Comparison of ENCODE assay signal across 7 cellular contexts in the genomic region with DNA sequence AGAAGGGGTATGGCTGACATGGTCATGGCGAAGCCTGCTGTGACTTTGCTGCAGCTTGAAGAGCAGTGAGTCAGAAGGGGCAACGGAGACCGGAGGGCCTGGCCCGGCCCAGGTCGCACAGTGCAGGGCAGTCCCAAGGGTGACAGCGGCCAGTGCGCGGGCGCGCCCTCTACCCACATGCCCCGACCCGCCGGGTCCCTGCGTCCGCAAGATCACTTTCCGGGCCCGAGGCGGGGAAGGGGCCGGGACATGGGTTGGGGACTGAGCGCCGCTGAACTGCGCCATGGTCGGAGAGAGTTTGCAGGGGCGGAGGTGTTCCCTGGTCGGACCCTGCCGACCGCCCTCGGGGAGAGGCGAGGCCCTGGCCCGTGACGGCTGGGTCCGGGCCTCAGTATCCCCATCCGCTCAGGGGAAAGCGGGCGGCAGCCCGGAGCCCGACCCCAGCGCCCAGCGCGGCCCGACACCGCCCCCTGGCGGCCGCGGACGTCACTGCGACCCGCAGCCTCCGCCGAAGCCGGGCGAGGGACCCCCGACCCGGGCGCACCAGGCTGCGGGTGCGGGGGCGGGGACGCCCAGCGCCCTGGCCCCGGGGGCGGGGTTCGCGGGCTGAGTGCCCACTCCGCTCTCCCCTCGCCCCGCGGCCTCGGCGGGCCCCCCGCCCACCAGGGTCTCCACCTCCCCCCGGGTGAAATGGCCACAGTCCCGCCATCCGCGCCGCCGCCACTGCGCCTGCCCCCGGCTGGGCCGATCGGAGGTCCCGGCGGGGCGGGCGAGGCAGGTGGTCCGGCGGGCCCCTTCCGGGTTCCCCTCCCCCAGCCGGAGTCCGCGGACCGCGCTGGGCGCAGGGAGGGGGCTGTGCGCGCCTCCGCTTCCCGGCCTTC. TPM values are rescaled to one million over a fixed set of nuclear protein-coding genes. Genes with fewer than 3 reads are reported as not detected.
A peak's percentile ranks its signal among the peaks of the same experiment; 100 is the strongest.
DNase-seq lines count a peak whose midpoint lies in the region; ATAC-seq, FAIRE-seq and TF ChIP-seq lines count a peak whose summit lies in the region.

No MANE protein-coding gene starts in this region.

- peak overlapping the region; percentile 85 for H2AFZ ChIP-seq in trophoblast cell (ENCODE audit: insufficient read depth, low read length, poor library complexity)

- peak overlapping the region; percentile 82 for H3K14ac ChIP-seq in trophoblast cell (ENCODE audit: low read length)

- peak overlapping the region; percentile 87 for H4K8ac ChIP-seq in trophoblast cell (ENCODE audit: low read depth, low read length)

- peak overlapping the region; percentile 82 for H4K12ac ChIP-seq in trophoblast cell (ENCODE audit: low read depth, low read length)

- peaks cover 10% of the 10 kb centered on the region for H3K79me1 ChIP-seq in trophoblast cell (ENCODE audit: low read length)

- peak overlapping the region; percentile 22 for H2BK5ac ChIP-seq in trophoblast cell (ENCODE audit: low read depth, low read length, poor library complexity)

- H2AK5ac ChIP-seq in trophoblast cell (ENCODE audit: low read length): no peak overlapping the region

- H3K9me3 ChIP-seq in trophoblast cell (ENCODE audit: insufficient read depth, low read depth, low read length): no peaks in the 10 kb centered on the region

- no peak overlapping the region for H3K23ac ChIP-seq in trophoblast cell (ENCODE audit: low read length)

- peak overlapping the region; percentile 32 for H3K4ac ChIP-seq in trophoblast cell (ENCODE audit: low read depth, low read length)

- H4K91ac ChIP-seq in trophoblast cell (ENCODE audit: low read depth, low read length): peak overlapping the region; percentile 92

- no peak overlapping the region for H2BK12ac ChIP-seq in trophoblast cell (ENCODE audit: low read length)

- peak overlapping the region; percentile 73 for H2BK120ac ChIP-seq in trophoblast cell (ENCODE audit: insufficient read depth, low read length, poor library complexity)

- WGBS in trophoblast cell (ENCODE audit: extremely low coverage, insufficient coverage, insufficient read length): no CpG with 5 or more reads among the region's 98 CpGs

- no peaks in the 10 kb centered on the region for H3K36me3 ChIP-seq in trophoblast cell (ENCODE audit: control insufficient read depth in 1 of 2, insufficient read depth in 2 of 2, low read length in 2 of 2)

- ATAC-seq in HG02885 (IDR thresholded peaks at IDR 0.05; ENCODE audit: poor library complexity, unreplicated experiment) (peak; percentile 81), HG02884 (IDR thresholded peaks at IDR 0.05; ENCODE audit: unreplicated experiment) (no peak)

- H3K9ac ChIP-seq in trophoblast cell (ENCODE audit: low read length): peak overlapping the region; percentile 75

- DNase-seq in GM12892 (ENCODE audit: insufficient read length): peak; percentile 89
- peak; percentile 72 for DNase-seq in RKO (ENCODE audit: low spot score)
- peak in 3 of 4 experiments; percentile 40 to 63 (median 59) for DNase-seq in activated naive CD4-positive, alpha-beta T cell (lab: John Stamatoyannopoulos, UW)
- DNase-seq in head of caudate nucleus: peak in 39 of 42 donors; percentile 19 to 86 (median 70)
- DNase-seq in trophoblast cell: peak; percentile 82

- peaks cover 0 to 5% of the 10 kb centered on the region in 2 experiments for H3K4me1 ChIP-seq in trophoblast cell (ENCODE audit: control insufficient read depth in 1 of 2, insufficient read depth in 2 of 2, low read length in 2 of 2)

- FAIRE-seq in GM12892 (lab: Jason Lieb, UNC): peak; percentile 84

- intact Hi-C loops in head of caudate nucleus (cut with DNase I): loop anchor here (1.0 to 10.0 kb wide), 3 partner anchors 78 to 202 kb away; a partner anchor contains a TSS

- peak overlapping the region; percentile 82 for H3K4me3 ChIP-seq in trophoblast cell (ENCODE audit: low read depth, low read length)

- H3K27me3 ChIP-seq in trophoblast cell (ENCODE audit: insufficient read depth, low read length): no peaks in the 10 kb centered on the region

- TF ChIP-seq POLR2A in GM12892 (IDR thresholded peaks at IDR 0.05; ENCODE audit: low read depth, low read length): no peak

- peak overlapping the region; percentile 100 for H3K4me2 ChIP-seq in trophoblast cell (ENCODE audit: low read length)

- peak overlapping the region; percentile 24 for H3K27ac ChIP-seq in trophoblast cell (ENCODE audit: low read depth, low read length)

- peaks cover 4% of the 10 kb centered on the region for H3K79me2 ChIP-seq in trophoblast cell (ENCODE audit: control insufficient read depth, insufficient read depth, low read length, poor library complexity)

- H3K18ac ChIP-seq in trophoblast cell (ENCODE audit: low read length): peak overlapping the region; percentile 9

RNA-seq across cellular contexts. Expression of a gene that starts 7.2 kb away (rescaled TPM):
- 3.3 TPM for polyA plus RNA-seq in GM12892 (2012; ENCODE audit: missing spikeins)
- polyA plus RNA-seq in trophoblast cell (2013): 9.8 and 10.1 TPM in 2 replicates
